ENCODE assay signal across 8 cellular contexts in the genomic region with DNA sequence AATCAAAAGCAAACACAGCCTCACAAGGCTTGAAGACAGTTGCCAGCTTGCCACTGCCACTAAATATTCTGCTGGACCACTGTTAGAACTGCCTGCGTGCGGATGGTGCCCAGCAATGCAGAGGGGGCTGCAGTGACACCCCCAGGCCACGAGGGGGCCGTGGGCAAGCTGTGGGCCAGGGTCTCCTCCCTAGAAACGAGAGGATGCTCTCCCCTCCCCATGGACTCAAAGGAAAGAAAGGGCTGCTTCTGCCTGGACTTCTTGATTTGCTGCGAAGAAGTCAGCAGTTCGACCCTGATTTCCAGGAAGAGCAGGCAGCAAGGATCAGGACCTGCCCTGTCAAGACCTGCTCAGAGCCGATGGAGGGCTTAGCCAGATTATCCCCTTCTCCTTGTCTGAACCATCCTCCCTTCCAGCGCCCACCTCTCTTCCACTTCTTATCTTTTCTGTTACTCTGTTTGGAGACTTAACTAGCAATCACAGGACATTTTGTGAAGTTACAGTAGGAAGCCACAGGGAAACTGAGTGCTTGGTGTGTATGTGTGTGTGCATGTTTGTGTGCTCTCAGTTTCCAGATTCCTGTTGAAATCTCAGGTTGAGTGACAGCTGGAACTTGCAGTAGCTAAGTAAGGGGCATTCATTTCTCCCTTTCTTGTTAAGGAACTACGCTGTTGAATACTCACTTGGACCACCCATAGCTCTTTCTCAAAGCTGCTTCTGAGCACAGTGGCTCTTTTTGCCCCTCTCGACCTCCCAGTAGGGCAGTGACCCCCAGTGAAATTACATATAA. TPM values are rescaled to one million over a fixed set of nuclear protein-coding genes. Genes with fewer than 3 reads are reported as not detected.
DNase-seq lines count a peak whose midpoint lies in the region; ATAC-seq and TF ChIP-seq lines count a peak whose summit lies in the region.

No MANE protein-coding gene starts in this region.

- POLR2A ChIA-PET in WTC11 (lab: Charles Lee) = interaction anchor here (0.5 kb wide), 1 partner anchor 936 kb away, joined by 3 read pairs; no protein-coding TSS in a partner anchor

- H3K4me1 Mint-ChIP-seq in WTC11 = peaks cover 31% of the 10 kb centered on the region

- H3K4me3 ChIP-seq in choroid plexus epithelial cell (ENCODE audit: low read depth, low read length) (peak overlapping the region; percentile 65), lung (no peak overlapping the region), suprapubic skin (peak overlapping the region; percentile 84)

- ATAC-seq in WTC11 (peak; percentile 32), lung (ENCODE audit: insufficient read depth, low FRiP score) (no peak), HG02884 (IDR thresholded peaks at IDR 0.05; ENCODE audit: unreplicated experiment) (no peak), GM19395 (IDR thresholded peaks at IDR 0.05; ENCODE audit: unreplicated experiment) (no peak)

- H3K36me3 Mint-ChIP-seq in WTC11 = no peaks in the 10 kb centered on the region

- H3K9me3 ChIP-seq in lung (ENCODE audit: control insufficient read depth in 2 of 2, insufficient read depth in 1 of 2, low read length in 1 of 2) (no peaks in the 10 kb centered on the region), suprapubic skin (no peaks in the 10 kb centered on the region)

- no peaks in the 10 kb centered on the region for H3K9me3 Mint-ChIP-seq in WTC11

- peaks cover 33% of the 10 kb centered on the region for H3K27me3 Mint-ChIP-seq in WTC11 (ENCODE audit: low read depth)

- DNase-seq in COLO829 (ENCODE audit: low spot score) (peak; percentile 17), WTC11 (ENCODE audit: low spot score) (peak; percentile 84), choroid plexus epithelial cell (ENCODE audit: low read depth) (peak; percentile 39), lung (ENCODE audit: low spot score) (no peak), suprapubic skin (ENCODE audit: low spot score in 2 of 2) (no peak)

- TF ChIP-seq CTCF in WTC11 (IDR thresholded peaks at IDR 0.05) (peak; percentile 99), choroid plexus epithelial cell (conservative IDR thresholded peaks at IDR 0.05; ENCODE audit: low read depth, low read length) (peak; percentile 90), lung (IDR thresholded peaks at IDR 0.05; ENCODE audit: control extremely low read depth, extremely low read depth) (peak; percentile 25), suprapubic skin (IDR thresholded peaks at IDR 0.05) (peak; percentile 72 to 80)

- no peak overlapping the region for H3K27ac Mint-ChIP-seq in WTC11

- WGBS in lung, 2 donors = 44 to 50% methylated on average over 11 of the region's 11 CpGs
- WGBS in suprapubic skin = 37% methylated on average over 11 of the region's 11 CpGs

- no peak for TF ChIP-seq POLR2A in suprapubic skin (IDR thresholded peaks at IDR 0.05)

- peaks cover 4 to 11% of the 10 kb centered on the region in 2 donors for H3K4me1 ChIP-seq in lung (ENCODE audit: control insufficient read depth in 2 of 2, insufficient read depth in 2 of 2, low read length in 2 of 2)
- peaks cover 45% of the 10 kb centered on the region for H3K4me1 ChIP-seq in suprapubic skin

- H3K36me3 ChIP-seq in lung (ENCODE audit: control insufficient read depth in 2 of 2, insufficient read depth in 2 of 2, low read length in 2 of 2) = no peaks in the 10 kb centered on the region
- H3K36me3 ChIP-seq in suprapubic skin = no peaks in the 10 kb centered on the region

- no peaks in the 10 kb centered on the region for H3K27me3 ChIP-seq in lung (ENCODE audit: control insufficient read depth, insufficient read depth)
- H3K27me3 ChIP-seq in suprapubic skin = no peaks in the 10 kb centered on the region

- TF ChIP-seq EP300 in Ishikawa (IDR thresholded peaks at IDR 0.05; ENCODE audit: borderline replicate concordance) (no peak), suprapubic skin (IDR thresholded peaks at IDR 0.05) (no peak)

- peak; percentile 32; the same call in 1 of the 2 replicates for TF ChIP-seq RAD21 in Ishikawa (IDR thresholded peaks at IDR 0.05; ENCODE audit: low read depth)

- H3K4me3 Mint-ChIP-seq in WTC11 = peak overlapping the region; percentile 76

- CTCF ChIA-PET in WTC11 (lab: Charles Lee) = interaction anchor here (0.5 to 4.5 kb wide), 41 partner anchors 11 to 489 kb away, joined by 3 to 43 read pairs (median 4); a partner anchor contains a TSS

- H3K27ac ChIP-seq in lung (ENCODE audit: low read depth in 1 of 2, low read length in 1 of 2) (peak overlapping the region in 1 of 2 donors; percentile 1), suprapubic skin (no peak overlapping the region)

TF ChIP-seq in Ishikawa, 13 proteins besides CTCF, POLR2A, EP300 and RAD21 (continues in another document):
- TF ChIP-seq TCF12 (IDR thresholded peaks at IDR 0.05; ENCODE audit: low read depth) (no peak), NFIC (IDR thresholded peaks at IDR 0.05) (no peak), EGR1 (IDR thresholded peaks at IDR 0.05) (no peak), FOXM1 (IDR thresholded peaks at IDR 0.05; ENCODE audit: borderline replicate concordance, low read depth) (no peak), TEAD4 (IDR thresholded peaks at IDR 0.05) (no peak), CEBPB (IDR thresholded peaks at IDR 0.05) (no peak), CREB1 (IDR thresholded peaks at IDR 0.05; ENCODE audit: low read depth) (no peak)
- TF ChIP-seq, protein P1, sequence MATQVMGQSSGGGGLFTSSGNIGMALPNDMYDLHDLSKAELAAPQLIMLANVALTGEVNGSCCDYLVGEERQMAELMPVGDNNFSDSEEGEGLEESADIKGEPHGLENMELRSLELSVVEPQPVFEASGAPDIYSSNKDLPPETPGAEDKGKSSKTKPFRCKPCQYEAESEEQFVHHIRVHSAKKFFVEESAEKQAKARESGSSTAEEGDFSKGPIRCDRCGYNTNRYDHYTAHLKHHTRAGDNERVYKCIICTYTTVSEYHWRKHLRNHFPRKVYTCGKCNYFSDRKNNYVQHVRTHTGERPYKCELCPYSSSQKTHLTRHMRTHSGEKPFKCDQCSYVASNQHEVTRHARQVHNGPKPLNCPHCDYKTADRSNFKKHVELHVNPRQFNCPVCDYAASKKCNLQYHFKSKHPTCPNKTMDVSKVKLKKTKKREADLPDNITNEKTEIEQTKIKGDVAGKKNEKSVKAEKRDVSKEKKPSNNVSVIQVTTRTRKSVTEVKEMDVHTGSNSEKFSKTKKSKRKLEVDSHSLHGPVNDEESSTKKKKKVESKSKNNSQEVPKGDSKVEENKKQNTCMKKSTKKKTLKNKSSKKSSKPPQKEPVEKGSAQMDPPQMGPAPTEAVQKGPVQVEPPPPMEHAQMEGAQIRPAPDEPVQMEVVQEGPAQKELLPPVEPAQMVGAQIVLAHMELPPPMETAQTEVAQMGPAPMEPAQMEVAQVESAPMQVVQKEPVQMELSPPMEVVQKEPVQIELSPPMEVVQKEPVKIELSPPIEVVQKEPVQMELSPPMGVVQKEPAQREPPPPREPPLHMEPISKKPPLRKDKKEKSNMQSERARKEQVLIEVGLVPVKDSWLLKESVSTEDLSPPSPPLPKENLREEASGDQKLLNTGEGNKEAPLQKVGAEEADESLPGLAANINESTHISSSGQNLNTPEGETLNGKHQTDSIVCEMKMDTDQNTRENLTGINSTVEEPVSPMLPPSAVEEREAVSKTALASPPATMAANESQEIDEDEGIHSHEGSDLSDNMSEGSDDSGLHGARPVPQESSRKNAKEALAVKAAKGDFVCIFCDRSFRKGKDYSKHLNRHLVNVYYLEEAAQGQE (IDR thresholded peaks at IDR 0.05; ENCODE audit: low read depth) = no peak
- TF ChIP-seq, protein P2, sequence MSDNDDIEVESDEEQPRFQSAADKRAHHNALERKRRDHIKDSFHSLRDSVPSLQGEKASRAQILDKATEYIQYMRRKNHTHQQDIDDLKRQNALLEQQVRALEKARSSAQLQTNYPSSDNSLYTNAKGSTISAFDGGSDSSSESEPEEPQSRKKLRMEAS (IDR thresholded peaks at IDR 0.05) = no peak

TF ChIP-seq in WTC11, 78 proteins besides CTCF, POLR2A, EP300 and RAD21:
- TF ChIP-seq, protein P3, sequence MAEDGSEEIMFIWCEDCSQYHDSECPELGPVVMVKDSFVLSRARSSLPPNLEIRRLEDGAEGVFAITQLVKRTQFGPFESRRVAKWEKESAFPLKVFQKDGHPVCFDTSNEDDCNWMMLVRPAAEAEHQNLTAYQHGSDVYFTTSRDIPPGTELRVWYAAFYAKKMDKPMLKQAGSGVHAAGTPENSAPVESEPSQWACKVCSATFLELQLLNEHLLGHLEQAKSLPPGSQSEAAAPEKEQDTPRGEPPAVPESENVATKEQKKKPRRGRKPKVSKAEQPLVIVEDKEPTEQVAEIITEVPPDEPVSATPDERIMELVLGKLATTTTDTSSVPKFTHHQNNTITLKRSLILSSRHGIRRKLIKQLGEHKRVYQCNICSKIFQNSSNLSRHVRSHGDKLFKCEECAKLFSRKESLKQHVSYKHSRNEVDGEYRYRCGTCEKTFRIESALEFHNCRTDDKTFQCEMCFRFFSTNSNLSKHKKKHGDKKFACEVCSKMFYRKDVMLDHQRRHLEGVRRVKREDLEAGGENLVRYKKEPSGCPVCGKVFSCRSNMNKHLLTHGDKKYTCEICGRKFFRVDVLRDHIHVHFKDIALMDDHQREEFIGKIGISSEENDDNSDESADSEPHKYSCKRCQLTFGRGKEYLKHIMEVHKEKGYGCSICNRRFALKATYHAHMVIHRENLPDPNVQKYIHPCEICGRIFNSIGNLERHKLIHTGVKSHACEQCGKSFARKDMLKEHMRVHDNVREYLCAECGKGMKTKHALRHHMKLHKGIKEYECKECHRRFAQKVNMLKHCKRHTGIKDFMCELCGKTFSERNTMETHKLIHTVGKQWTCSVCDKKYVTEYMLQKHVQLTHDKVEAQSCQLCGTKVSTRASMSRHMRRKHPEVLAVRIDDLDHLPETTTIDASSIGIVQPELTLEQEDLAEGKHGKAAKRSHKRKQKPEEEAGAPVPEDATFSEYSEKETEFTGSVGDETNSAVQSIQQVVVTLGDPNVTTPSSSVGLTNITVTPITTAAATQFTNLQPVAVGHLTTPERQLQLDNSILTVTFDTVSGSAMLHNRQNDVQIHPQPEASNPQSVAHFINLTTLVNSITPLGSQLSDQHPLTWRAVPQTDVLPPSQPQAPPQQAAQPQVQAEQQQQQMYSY (CRISPR knock-in tag; IDR thresholded peaks at IDR 0.05) = peak; percentile 66
- TF ChIP-seq FOXK1 (CRISPR knock-in tag; IDR thresholded peaks at IDR 0.05) = 0 out of 2 replicates have a peak, but pooled peaks have one; percentile 23
- TF ChIP-seq TEAD4 (CRISPR knock-in tag; IDR thresholded peaks at IDR 0.05) = no peak

RNA-seq across cellular contexts. Expression of a gene that starts 2.7 kb away (rescaled TPM):
- total RNA-seq in WTC11 (2021) (10.4 to 16.8 TPM (median 12.2 TPM) in 3 replicates), lung (10 to 100 TPM; 14.5 to 14.7 TPM), suprapubic skin (10 to 100 TPM in 1 of 4 donors, 1 to 10 TPM in 3; 7.3 to 15.2 (median 8.0) TPM)
- 10 to 100 TPM in 1 of 2 donors, 1 to 10 TPM in 1; 4.6 to 11.6 TPM for polyA plus RNA-seq in lung

Comparison
In these comparisons a context has a peak if more than half of its experiments do, and no peak if none do; other contexts are left out.
1. DNase-seq: peak in COLO829 (single experiment), WTC11 (single experiment) and choroid plexus epithelial cell (single experiment); none in lung (single experiment) and suprapubic skin (0 of 2).
2. CTCF ChIP-seq: peak in every context shown above with its lines; median percentile 99 in WTC11; 90 in choroid plexus epithelial cell; 76 in suprapubic skin; 25 in lung.